In the genomic region with DNA sequence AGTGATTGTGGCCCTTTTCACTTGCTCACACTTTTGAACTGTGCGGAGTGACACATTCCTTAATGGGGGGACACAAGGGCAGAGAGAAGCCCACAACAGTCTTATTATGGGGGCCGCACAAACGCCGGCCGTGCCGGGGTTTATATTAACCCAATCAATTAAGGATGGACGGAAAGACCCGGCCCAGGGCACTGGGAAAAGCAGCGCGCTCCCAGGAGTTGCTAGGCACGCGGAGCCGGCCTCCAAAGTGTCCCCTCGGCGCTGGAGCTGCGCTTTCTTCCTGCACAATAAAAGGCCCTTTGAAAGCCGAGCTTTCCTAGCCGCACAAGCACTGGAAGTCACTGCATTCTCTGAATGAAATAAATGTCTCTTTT, we compare ENCODE assay signal across 19 cellular contexts.
DNase-seq lines count a peak whose midpoint lies in the region; ATAC-seq and TF ChIP-seq lines count a peak whose summit lies in the region.
"Had no signal": no experiment of that assay in that cellular context is flagged by ENCODE, and none has a peak within 500 bp of the region (broad histone marks: within the 10 kb centered on the region; RNA-seq: fewer than 3 reads in every experiment).

No MANE protein-coding gene starts in this region.

- peak; percentile 48 for ATAC-seq in sciatic nerve
- ATAC-seq: A549; CD8-positive, alpha-beta T cell had no signal

- WGBS in stomach, 5 donors, result 32 to 53% (median 34%) methylated on average over 18 of the region's 18 CpGs

- H3K36me3 ChIP-seq in iPS-18a (ENCODE audit: control insufficient read depth, low read depth, low read length) (no peaks in the 10 kb centered on the region), stomach (no peaks in the 10 kb centered on the region)
- H3K36me3 ChIP-seq: HAP-1, SJCRH30 had no signal

- intact Hi-C loops in sciatic nerve (cut with DNase I) (no loop called here), stomach (cut with DNase I; ENCODE audit: low total_unique reads) (no loop called here)

- DNase-seq in ELF-1 (ENCODE audit: low read depth, low spot score) (peak; percentile 45), cerebellar cortex (ENCODE audit: low spot score) (peak; percentile 7), sciatic nerve (ENCODE audit: low spot score) (no peak), NCI-H748 (lab: John Stamatoyannopoulos, UW; ENCODE audit: unreplicated experiment) (no peak), stomach (no peak)
- DNase-seq in activated CD4-positive, alpha-beta T cell treated with anti-CD3 and anti-CD28 coated beads for 4 hours, result no peak
- DNase-seq: AML-193; CD8-positive, alpha-beta T cell; DND-41; NCI-H1436 treated with DMSO at 0.1 percent for 48 hours; NCI-H2081; NCI-H2227 treated with DMSO at 0.1 percent for 48 hours; NK-92 treated with Interleukin-12 subunit alpha and Interleukin-12 subunit beta, amount 100 ng/mL, for 24 hours; OCI-M1 had no signal

- H3K27ac ChIP-seq in iPS-18a (ENCODE audit: low read length) (no peak overlapping the region), stomach (no peak overlapping the region)
- H3K27ac ChIP-seq: A549, RWPE1, SJCRH30 had no signal

- H3K9me3 ChIP-seq in iPS-18a (ENCODE audit: control insufficient read depth, low read depth, low read length) (peaks cover 4% of the 10 kb centered on the region), stomach (peaks cover 0 to 19% (median 12%) of the 10 kb centered on the region in 4 donors)
- H3K9me3 ChIP-seq: HAP-1, SJCRH30 had no signal

- TF ChIP-seq POLR2A in stomach (IDR thresholded peaks at IDR 0.05), result no peak

- H3K4me1 ChIP-seq in iPS-18a (ENCODE audit: control insufficient read depth, low read depth, low read length), result peaks cover 16% of the 10 kb centered on the region
- H3K4me1 ChIP-seq in stomach, result no peaks in the 10 kb centered on the region
- H3K4me1 ChIP-seq: A549, HAP-1, SJCRH30 had no signal

- H3K4me3 ChIP-seq in iPS-18a (ENCODE audit: low read length) (peak overlapping the region; percentile 8), stomach (no peak overlapping the region)
- H3K4me3 ChIP-seq: A549, HAP-1, SJCRH30 had no signal

- TF ChIP-seq CTCF in stomach (IDR thresholded peaks at IDR 0.05), result no peak

- no peak for TF ChIP-seq EP300 in stomach (IDR thresholded peaks at IDR 0.05)

- peaks cover 29% of the 10 kb centered on the region for H3K27me3 ChIP-seq in iPS-18a (ENCODE audit: control insufficient read depth, insufficient read depth, low read length)
- H3K27me3 ChIP-seq in stomach, result peaks cover 0 to 19% (median 0%) of the 10 kb centered on the region in 3 donors
- H3K27me3 ChIP-seq: SJCRH30 had no signal

- H3K9ac ChIP-seq in iPS-18a (ENCODE audit: low read length), result no peak overlapping the region

Comparison
In these comparisons a context has a peak if more than half of its experiments do, and no peak if none do; other contexts are left out.
1. DNase-seq: peak in ELF-1 (single experiment) and cerebellar cortex (single experiment); none in sciatic nerve (single experiment), NCI-H748 (single experiment), activated CD4-positive, alpha-beta T cell treated with anti-CD3 and anti-CD28 coated beads for 4 hours (0 of 2) and stomach (single experiment).